Comparison of ENCODE assay signal across 9 cellular contexts in genomic region chrX:108304210-108304609, GRCh38.
DNase-seq lines count a peak whose midpoint lies in the region; ATAC-seq and TF ChIP-seq lines count a peak whose summit lies in the region.
"Had no signal": no experiment of that assay in that cellular context is flagged by ENCODE, and none has a peak within 500 bp of the region (broad histone marks: within the 10 kb centered on the region; RNA-seq: fewer than 3 reads in every experiment).

No MANE protein-coding gene starts in this region.

- no peaks in the 10 kb centered on the region for H4K20me1 ChIP-seq in DOHH2 (ENCODE audit: control insufficient read depth, insufficient read depth, low read depth, low read length)

- no peak overlapping the region for H3K27ac Mint-ChIP-seq in T-cell
- H3K27ac Mint-ChIP-seq: activated T-cell treated with anti-CD3 and anti-CD28 coated beads, Interleukin-2, amount 50 U/mL, for 72 hours had no signal

- no peaks in the 10 kb centered on the region for H3K27me3 ChIP-seq in DOHH2 (ENCODE audit: control insufficient read depth, low read length)
- H3K27me3 ChIP-seq in HAP-1 (ENCODE audit: low read depth) = no peaks in the 10 kb centered on the region

- no peaks in the 10 kb centered on the region for H3K36me3 Mint-ChIP-seq in T-cell

- no peaks in the 10 kb centered on the region for H3K9me2 ChIP-seq in DOHH2 (replicated peaks; ENCODE audit: control insufficient read depth, low read length)

- H3F3A ChIP-seq in DOHH2 (ENCODE audit: control insufficient read depth, insufficient read depth) = no peaks in the 10 kb centered on the region

- H3K4me3 Mint-ChIP-seq in T-cell = no peak overlapping the region
- H3K4me3 Mint-ChIP-seq: activated T-cell treated with anti-CD3 and anti-CD28 coated beads, Interleukin-2, amount 50 U/mL, for 72 hours had no signal

- no peak overlapping the region for H3K27ac ChIP-seq in DOHH2 (ENCODE audit: low read depth, low read length)

- H3K4me1 ChIP-seq in DOHH2 (ENCODE audit: control insufficient read depth, low read length) = no peaks in the 10 kb centered on the region
- peaks cover 6% of the 10 kb centered on the region for H3K4me1 ChIP-seq in HAP-1

- in situ Hi-C loops in HAP-1 (cut with MboI; ENCODE audit: low sequenced_read_pairs) (no loop called here), SK-MEL-5 (cut with HindIII; ENCODE audit: low pct_unique_long_range_greater_than_20kb, low sequenced_read_pairs) (no loop called here)

- no peaks in the 10 kb centered on the region for H3K36me3 ChIP-seq in DOHH2 (ENCODE audit: control insufficient read depth, low read length)
- H3K36me3 ChIP-seq in HAP-1 (replicated peaks) = no peaks in the 10 kb centered on the region

- no peak overlapping the region for H3K4me3 ChIP-seq in DOHH2 (ENCODE audit: low read length)
- H3K4me3 ChIP-seq in HAP-1 = no peak overlapping the region

- H3K4me1 Mint-ChIP-seq in T-cell = no peaks in the 10 kb centered on the region

- no peaks in the 10 kb centered on the region for H3K9me3 ChIP-seq in DOHH2 (ENCODE audit: control insufficient read depth, insufficient read depth, low read length)
- H3K9me3 ChIP-seq in HAP-1 = no peaks in the 10 kb centered on the region

- peak; percentile 48 for TF ChIP-seq CTCF in DOHH2 (IDR thresholded peaks at IDR 0.05; ENCODE audit: low read depth, low read length, poor library complexity, severe bottlenecking)

- H3K27me3 Mint-ChIP-seq in T-cell = peaks cover 4 to 12% of the 10 kb centered on the region in 2 donors

- POLR2A ChIA-PET in T-cell (lab: Charles Lee) = no interaction called here

- H3K9me3 Mint-ChIP-seq in T-cell = no peaks in the 10 kb centered on the region
- H3K9me3 Mint-ChIP-seq: activated T-cell treated with anti-CD3 and anti-CD28 coated beads, Interleukin-2, amount 50 U/mL, for 72 hours had no signal

- H3K79me2 ChIP-seq in DOHH2 (ENCODE audit: control insufficient read depth, low read length) = no peaks in the 10 kb centered on the region

- CTCF ChIA-PET in T-cell (lab: Charles Lee) = no interaction called here

- H3K4me2 ChIP-seq in DOHH2 (ENCODE audit: low read length) = no peak overlapping the region

- ATAC-seq in T-cell (replicated peaks in 1 of 4) (no peak), HG03025 (IDR thresholded peaks at IDR 0.05; ENCODE audit: low FRiP score, unreplicated experiment) (no peak), HG02798 (IDR thresholded peaks at IDR 0.05; ENCODE audit: poor library complexity, unreplicated experiment) (no peak), GM19463 (IDR thresholded peaks at IDR 0.05; ENCODE audit: unreplicated experiment) (no peak)
- ATAC-seq: activated T-cell treated with anti-CD3 and anti-CD28 coated beads, Interleukin-2, amount 50 U/mL, for 72 hours had no signal

- DNase-seq in HAP-1 (ENCODE audit: low spot score in 2 of 2) = peak; percentile 25 to 31
- DNase-seq in SK-MEL-5 (ENCODE audit: low read depth, low spot score) = peak; percentile 47
- peak; percentile 11 for DNase-seq in kidney tubule cell (ENCODE audit: low spot score)
- DNase-seq in T-cell = no peak
- DNase-seq: activated T-cell treated with anti-CD3 and anti-CD28 coated beads, Interleukin-2, amount 50 U/mL, for 72 hours had no signal

Comparison
In these comparisons a context has a peak if more than half of its experiments do, and no peak if none do; other contexts are left out.
1. DNase-seq: peak in HAP-1 (2 of 2), SK-MEL-5 (single experiment) and kidney tubule cell (single experiment); none in T-cell (0 of 34).